In the genomic region with DNA sequence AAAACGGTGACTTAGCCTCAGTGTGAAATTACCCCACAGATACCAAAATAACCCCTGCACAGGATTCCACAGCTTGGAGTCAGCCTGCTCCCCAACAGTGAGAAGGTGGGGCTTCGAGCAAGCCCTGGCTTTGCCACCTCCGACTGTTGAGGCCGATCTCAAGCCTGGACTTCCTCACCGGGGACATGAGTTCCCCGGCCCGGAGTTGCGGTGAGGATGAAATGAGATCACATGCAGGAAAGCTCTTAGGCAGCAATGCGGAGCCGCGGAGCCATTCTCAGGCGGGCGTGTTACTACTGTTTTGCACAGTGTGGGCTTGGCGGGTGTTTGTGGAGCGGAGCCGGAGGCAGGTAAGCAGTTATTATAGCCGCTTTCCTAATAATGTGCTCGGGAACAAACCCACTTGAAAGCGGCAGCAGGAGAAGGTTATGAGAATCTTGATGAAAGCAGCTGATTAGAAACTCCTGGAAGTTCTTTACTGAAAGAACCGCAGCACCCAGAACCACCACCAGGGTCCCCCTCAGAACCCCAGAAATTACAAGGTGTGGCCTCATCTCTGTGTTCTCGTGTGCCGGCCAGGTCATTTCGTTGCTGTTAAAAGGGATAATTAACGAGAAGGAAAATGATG, we compare ENCODE assay signal across 9 cellular contexts. TPM values are rescaled to one million over a fixed set of nuclear protein-coding genes. Genes with fewer than 3 reads are reported as not detected.
DNase-seq lines count a peak whose midpoint lies in the region; ATAC-seq and TF ChIP-seq lines count a peak whose summit lies in the region.
"Had no signal": no experiment of that assay in that cellular context is flagged by ENCODE, and none has a peak within 500 bp of the region (broad histone marks: within the 10 kb centered on the region; RNA-seq: fewer than 3 reads in every experiment).

No MANE protein-coding gene starts in this region.

- POLR2A ChIA-PET in BJ (lab: Charles Lee): no interaction called here
- POLR2A ChIA-PET in T-cell (lab: Charles Lee): interaction anchor here in 1 of 2 donors (0.6 kb wide), 1 partner anchor 41 kb away, joined by 4 read pairs; no protein-coding TSS in a partner anchor

- TF ChIP-seq POLR2A in tibial nerve (IDR thresholded peaks at IDR 0.05): no peak

- 61 to 70% methylated on average over 24 of the region's 24 CpGs for WGBS in tibial nerve, 2 donors

- H3K4me3 ChIP-seq in BJ (ENCODE audit: low read depth, low read length) (no peak overlapping the region), GM12865 (ENCODE audit: low read depth, low read length) (no peak overlapping the region), tibial nerve (no peak overlapping the region), coronary artery (no peak overlapping the region)

- no peaks in the 10 kb centered on the region for H3K27me3 Mint-ChIP-seq in T-cell

- H3K36me3 ChIP-seq in BJ (ENCODE audit: control insufficient read depth, insufficient read depth, low read length) (no peaks in the 10 kb centered on the region), tibial nerve (no peaks in the 10 kb centered on the region)

- TF ChIP-seq EP300 in tibial nerve (IDR thresholded peaks at IDR 0.05): no peak

- no peaks in the 10 kb centered on the region for H3K36me3 Mint-ChIP-seq in T-cell

- CTCF ChIA-PET in BJ (lab: Yijun Ruan, JAX) (interaction anchor here (0.8 to 1.3 kb wide), 3 partner anchors 22 to 200 kb away, joined by 3 to 5 read pairs (median 4); no protein-coding TSS in a partner anchor), T-cell (lab: Charles Lee) (no interaction called here)

- peaks cover 0 to 21% (median 10%) of the 10 kb centered on the region in 4 donors for H3K4me1 ChIP-seq in tibial nerve

- DNase-seq in BJ (ENCODE audit: low read depth): no peak
- peak; percentile 18 for DNase-seq in GM12865 (ENCODE audit: low read depth)
- DNase-seq in T-cell: peak in 1 of 34 experiments; percentile 11
- DNase-seq in islet precursor cell: peak; percentile 55
- no peak for DNase-seq in tibial nerve (ENCODE audit: low spot score in 2 of 2)
- no peak for DNase-seq in stimulated activated CD4-positive, alpha-beta T cell treated with anti-CD3 and anti-CD28 coated beads, Interleukin-4, amount 100 ng/mL, for 24 hours
- no peak for DNase-seq in coronary artery (ENCODE audit: low spot score)
- DNase-seq: NCI-H187 had no signal

- peak; percentile 35 for TF ChIP-seq CTCF in BJ (IDR thresholded peaks at IDR 0.05; ENCODE audit: insufficient read depth, low read depth, low read length)
- TF ChIP-seq CTCF in GM12865 (IDR thresholded peaks at IDR 0.05; ENCODE audit: insufficient read depth, low read depth, low read length, missing control alignments): peak; percentile 14
- no peak for TF ChIP-seq CTCF in tibial nerve (IDR thresholded peaks at IDR 0.05)
- TF ChIP-seq CTCF in coronary artery (IDR thresholded peaks at IDR 0.05): no peak

- H3K27ac ChIP-seq in tibial nerve (no peak overlapping the region), coronary artery (no peak overlapping the region)

- no peaks in the 10 kb centered on the region for H3K9me3 ChIP-seq in tibial nerve

- H3K9me3 Mint-ChIP-seq in T-cell: no peaks in the 10 kb centered on the region

- H3K27ac Mint-ChIP-seq in T-cell: peak overlapping the region; percentile 25 to 31

- ATAC-seq in T-cell (replicated peaks in 1 of 4) (no peak), GM19455 (IDR thresholded peaks at IDR 0.05; ENCODE audit: unreplicated experiment) (no peak)

- peak overlapping the region in 1 of 3 donors; percentile 2 for H3K4me3 Mint-ChIP-seq in T-cell

- H3K4me1 Mint-ChIP-seq in T-cell: peaks cover 19 to 33% (median 21%) of the 10 kb centered on the region in 3 donors

- H3K27me3 ChIP-seq in BJ (ENCODE audit: control insufficient read depth, insufficient read depth, low read length): no peaks in the 10 kb centered on the region; the same call in 1 of the 2 replicates
- H3K27me3 ChIP-seq in tibial nerve: no peaks in the 10 kb centered on the region

RNA-seq across cellular contexts. Expression of a gene that starts 3.9 kb away (rescaled TPM):
- 25.9 and 34.3 TPM in 2 replicates for polyA plus RNA-seq in BJ (2011; rRNA removed)
- 30.2 and 47.0 TPM in 2 replicates for polyA minus RNA-seq in BJ (2011; rRNA and poly(A)+ RNA removed)
- total RNA-seq in T-cell (100 to 1,000 TPM in 2 of 5 donors, 10 to 100 TPM in 3; 84.6 to 105 (median 91.2) TPM), tibial nerve (10 to 100 TPM; 60.9 to 90.6 (median 72.5) TPM)

Comparison
In these comparisons a context has a peak if more than half of its experiments do, and no peak if none do; other contexts are left out.
1. DNase-seq: peak in GM12865 (single experiment) and islet precursor cell (single experiment); none in BJ (single experiment), tibial nerve (0 of 2), stimulated activated CD4-positive, alpha-beta T cell treated with anti-CD3 and anti-CD28 coated beads, Interleukin-4, amount 100 ng/mL, for 24 hours (single experiment) and coronary artery (single experiment).
2. CTCF ChIP-seq: peak in BJ (single experiment) and GM12865 (single experiment); none in tibial nerve (0 of 5) and coronary artery (single experiment).